Comparison of ENCODE assay signal across 1 cellular context in genomic region chr3:71441217-71441924, GRCh38.
TF ChIP-seq lines count a peak whose summit lies in the region.

No MANE protein-coding gene starts in this region.

TF ChIP-seq in H1, 55 proteins besides CTCF, POLR2A, EP300 and RAD21 (continued from another document):
- TF ChIP-seq RXRA (IDR thresholded peaks at IDR 0.05; ENCODE audit: insufficient read depth, low read depth, low read length) (no peak), SRF (IDR thresholded peaks at IDR 0.05; ENCODE audit: low read depth, low read length) (no peak), SIRT6 (IDR thresholded peaks at IDR 0.05; ENCODE audit: low read length) (no peak), ASH2L (IDR thresholded peaks at IDR 0.05; ENCODE audit: low read length) (no peak), KDM5A (IDR thresholded peaks at IDR 0.05; ENCODE audit: low read length) (no peak), ATF2 (IDR thresholded peaks at IDR 0.05; ENCODE audit: low read length) (no peak)
TF ChIP-seq in H1: peak in this region for 0.
